Comparison of ENCODE assay signal across 8 cellular contexts in the genomic region with DNA sequence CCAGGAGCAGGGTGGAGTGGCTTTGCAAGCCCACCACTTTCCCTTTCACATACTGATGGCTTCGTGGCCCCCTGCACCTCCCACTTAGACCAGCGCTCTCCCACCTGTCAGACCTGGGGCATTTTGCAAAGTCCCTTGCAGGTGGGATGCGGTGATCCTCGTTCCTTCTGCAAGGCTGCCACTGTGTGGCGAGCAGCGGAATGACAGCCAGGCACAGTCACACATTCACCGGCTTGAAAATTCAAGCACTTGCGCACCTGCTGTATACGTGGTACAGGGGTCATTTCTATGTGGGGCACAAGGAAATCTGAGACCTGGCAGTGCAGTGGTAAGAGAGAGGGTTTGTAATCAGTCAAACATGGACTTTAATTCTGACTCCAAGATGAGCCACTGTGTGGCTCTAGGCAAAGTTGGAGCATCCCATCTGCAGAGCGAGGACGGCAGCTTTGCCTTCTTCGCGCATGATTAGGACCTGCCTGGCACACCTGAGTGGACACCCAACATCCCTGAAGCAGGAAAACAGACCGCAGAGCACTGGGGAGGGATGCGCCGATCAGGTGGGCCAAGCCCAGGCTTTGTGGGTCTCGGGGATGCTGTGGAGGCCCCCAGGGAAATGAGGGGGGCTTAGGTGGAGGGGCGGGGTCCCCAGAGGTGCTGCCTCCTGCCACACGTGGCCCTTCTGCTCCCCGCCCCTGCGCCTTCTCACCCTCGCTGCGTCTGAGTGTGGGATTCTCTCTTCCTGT. TPM values are rescaled to one million over a fixed set of nuclear protein-coding genes. Genes with fewer than 3 reads are reported as not detected.
DNase-seq lines count a peak whose midpoint lies in the region; ATAC-seq and TF ChIP-seq lines count a peak whose summit lies in the region.

No MANE protein-coding gene starts in this region.

- TF ChIP-seq POLR2A in adrenal gland (IDR thresholded peaks at IDR 0.05): no peak

- peak; percentile 92 for ATAC-seq in DND-41 (ENCODE audit: insufficient read depth, low read depth)

- peak; percentile 64 for DNase-seq in DND-41
- DNase-seq in HuH-7 (ENCODE audit: low spot score): peak; percentile 67
- peak; percentile 34 to 59 for DNase-seq in SJCRH30
- peak in 5 of 7 donors; percentile 45 to 66 (median 56) for DNase-seq in adrenal gland
- DNase-seq in hepatocyte (ENCODE audit: low spot score): peak; percentile 75
- DNase-seq in stimulated activated CD4-positive, alpha-beta T cell treated with anti-CD3 and anti-CD28 coated beads, Interleukin-12 subunit alpha, Interleukin-12 subunit beta, amount 100 ng/mL, for 24 hours (ENCODE audit: low read depth in 2 of 2): peak; percentile 18 to 38
- DNase-seq in dedifferentiated amniotic fluid mesenchymal stem cell (ENCODE audit: extremely low spot score): no peak
- DNase-seq in T-helper 9 cell: no peak

- H2AFZ ChIP-seq in DND-41 (ENCODE audit: low read depth, low read length) (no peak overlapping the region), hepatocyte (no peak overlapping the region)

- 0 out of 2 replicates have a peak, but pooled peaks cover 4% of the 10 kb centered on the region for H4K20me1 ChIP-seq in DND-41 (ENCODE audit: insufficient read depth, low read length)
- no peaks in the 10 kb centered on the region for H4K20me1 ChIP-seq in hepatocyte (ENCODE audit: insufficient read depth, poor library complexity, severe bottlenecking)

- H3K9me2 ChIP-seq in hepatocyte (replicated peaks; ENCODE audit: insufficient read depth): no peaks in the 10 kb centered on the region

- WGBS in adrenal gland, 4 donors: 26 to 33% (median 28%) methylated on average over 17 to 23 of the region's 23 CpGs
- 43% methylated on average over 23 of the region's 23 CpGs for WGBS in hepatocyte (ENCODE audit: low lambda C conversion rate, missing lambda C conversion rate)

- H3K79me2 ChIP-seq in DND-41 (ENCODE audit: insufficient read depth, low read length): no peaks in the 10 kb centered on the region
- no peaks in the 10 kb centered on the region for H3K79me2 ChIP-seq in hepatocyte

- H3K4me3 ChIP-seq in DND-41 (ENCODE audit: low read depth in 1 of 2, low read length in 2 of 2) (no peak overlapping the region), SJCRH30 (no peak overlapping the region), adrenal gland (no peak overlapping the region), hepatocyte (no peak overlapping the region)

- H3K27ac ChIP-seq in DND-41 (ENCODE audit: low read length) (no peak overlapping the region), SJCRH30 (no peak overlapping the region), adrenal gland (no peak overlapping the region), hepatocyte (no peak overlapping the region)

- TF ChIP-seq CTCF in DND-41 (IDR thresholded peaks at IDR 0.05; ENCODE audit: borderline replicate concordance, extremely low read depth, low read length, poor library complexity, severe bottlenecking) (peak; percentile 99), adrenal gland (IDR thresholded peaks at IDR 0.05) (peak; percentile 83 to 93 (median 92)), hepatocyte (IDR thresholded peaks at IDR 0.05; ENCODE audit: poor library complexity) (peak; percentile 94)

- H3K4me2 ChIP-seq in DND-41 (ENCODE audit: insufficient read depth, low read length) (no peak overlapping the region), hepatocyte (no peak overlapping the region)

- intact Hi-C loops in adrenal gland (cut with DNase I): loop anchor here in 1 of 2 donors (10.0 kb wide), 1 partner anchor 326 kb away; no protein-coding TSS in a partner anchor

- H3K36me3 ChIP-seq in DND-41 (ENCODE audit: insufficient read depth, low read length) (no peaks in the 10 kb centered on the region), SJCRH30 (no peaks in the 10 kb centered on the region), adrenal gland (replicated peaks in 1 of 2) (no peaks in the 10 kb centered on the region), hepatocyte (replicated peaks; ENCODE audit: insufficient read depth, low read depth) (no peaks in the 10 kb centered on the region)

- no peaks in the 10 kb centered on the region for H3K9me3 ChIP-seq in DND-41 (ENCODE audit: insufficient read depth, low read length, severe bottlenecking)
- no peaks in the 10 kb centered on the region for H3K9me3 ChIP-seq in SJCRH30 (replicated peaks)
- H3K9me3 ChIP-seq in adrenal gland (replicated peaks in 1 of 3): no peaks in the 10 kb centered on the region
- H3K9me3 ChIP-seq in hepatocyte (ENCODE audit: low read depth): no peaks in the 10 kb centered on the region

- H3K4me1 ChIP-seq in DND-41 (ENCODE audit: insufficient read depth, low read length): peaks cover 4% of the 10 kb centered on the region
- H3K4me1 ChIP-seq in SJCRH30: no peaks in the 10 kb centered on the region
- no peaks in the 10 kb centered on the region for H3K4me1 ChIP-seq in adrenal gland (replicated peaks in 1 of 2)
- no peaks in the 10 kb centered on the region for H3K4me1 ChIP-seq in hepatocyte (ENCODE audit: insufficient read depth)

- no peak overlapping the region for H3K9ac ChIP-seq in DND-41 (ENCODE audit: low read depth, low read length)

- H3K27me3 ChIP-seq in DND-41 (ENCODE audit: insufficient read depth, low read length, poor library complexity): no peaks in the 10 kb centered on the region
- peaks cover 12% of the 10 kb centered on the region; the same call in 1 of the 2 replicates for H3K27me3 ChIP-seq in SJCRH30
- H3K27me3 ChIP-seq in adrenal gland: peaks cover 3% of the 10 kb centered on the region
- H3K27me3 ChIP-seq in hepatocyte: peaks cover 9% of the 10 kb centered on the region

RNA-seq across cellular contexts. Expression of a gene that starts 53.0 kb away (rescaled TPM):
- 20.6 and 21.4 TPM in 2 replicates for total RNA-seq in SJCRH30 (2014; rRNA removed; shearing (Covaris generic))
- total RNA-seq in adrenal gland (10 to 100 TPM; 25.0 to 46.5 (median 35.8) TPM), hepatocyte (23.7 and 24.0 TPM in 2 replicates)
- polyA plus RNA-seq in adrenal gland (10 to 100 TPM; 14.6 to 35.9 (median 19.7) TPM), hepatocyte (23.4 and 25.1 TPM in 2 replicates)

Comparison
In these comparisons a context has a peak if more than half of its experiments do, and no peak if none do; other contexts are left out.
1. DNase-seq: peak in DND-41 (single experiment), HuH-7 (single experiment), SJCRH30 (2 of 2), adrenal gland (5 of 7), hepatocyte (single experiment) and stimulated activated CD4-positive, alpha-beta T cell treated with anti-CD3 and anti-CD28 coated beads, Interleukin-12 subunit alpha, Interleukin-12 subunit beta, amount 100 ng/mL, for 24 hours (2 of 2); none in dedifferentiated amniotic fluid mesenchymal stem cell (single experiment) and T-helper 9 cell (single experiment).
2. Peak in every context shown above with its lines, with median percentiles within 50 percentile points of each other: CTCF ChIP-seq.